ENCODE assay signal across 8 cellular contexts in the genomic region with DNA sequence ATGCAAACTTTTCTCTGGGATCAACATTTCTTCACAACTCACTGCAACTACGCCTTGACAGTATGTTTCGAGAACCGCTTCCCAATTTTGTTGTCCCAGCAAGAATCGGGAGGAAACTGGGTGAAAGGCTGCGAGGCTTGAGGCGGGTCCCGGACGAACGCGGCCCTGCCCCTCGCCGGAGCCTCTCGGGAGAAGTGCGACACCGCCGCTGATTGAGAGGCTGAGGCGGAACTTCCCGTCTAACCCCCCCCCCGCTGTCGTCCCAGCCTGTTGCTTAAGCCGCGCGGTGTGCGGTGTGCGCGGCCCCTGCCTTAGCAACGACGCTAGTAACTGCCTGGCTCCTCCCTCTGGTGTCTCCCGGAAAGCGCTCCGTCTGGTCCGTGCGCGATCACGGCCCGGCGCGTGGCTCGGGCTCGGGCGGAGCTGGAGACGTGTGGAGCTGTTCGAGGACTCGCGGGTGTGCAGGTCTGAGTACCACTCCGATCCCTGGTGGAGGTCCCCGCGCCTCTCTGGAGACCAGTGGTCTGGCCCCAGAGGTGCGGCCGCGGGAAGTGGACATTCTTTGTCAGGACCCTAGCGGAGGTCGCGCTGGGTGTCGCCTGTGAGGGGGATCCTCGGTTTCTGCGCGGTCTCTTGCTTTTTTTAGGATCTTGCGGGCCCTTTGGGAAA. TPM values are rescaled to one million over a fixed set of nuclear protein-coding genes. Genes with fewer than 3 reads are reported as not detected.
A peak's percentile ranks its signal among the peaks of the same experiment; 100 is the strongest.
DNase-seq lines count a peak whose midpoint lies in the region; ATAC-seq and TF ChIP-seq lines count a peak whose summit lies in the region.

Gene DTWD1 (plus strand): TSS at position 391 of the 669 bp plus-strand sequence. CDS start 4,120 bp downstream, outside the sequence.
Gene FAM227B (minus strand): TSS at position 161 of the 669 bp plus-strand sequence. CDS start 5,647 bp downstream, outside the sequence.

- H3K9me3 Mint-ChIP-seq in activated T-cell treated with anti-CD3 and anti-CD28 coated beads, Interleukin-2, amount 50 U/mL, for 4 hours: peaks cover 7% of the 10 kb centered on the region

- H3K27ac ChIP-seq in PC-9: peak within 1 kb of the TSS; percentile 75
- peak within 1 kb of the TSS; percentile 87 to 91 (median 88) for H3K27ac ChIP-seq in esophagus muscularis mucosa (replicated peaks in 1 of 4)
- H3K27ac ChIP-seq in muscle layer of duodenum (ENCODE audit: low read length): peak within 1 kb of the TSS; percentile 99

- peaks cover 27% of the 10 kb centered on the region for H3K79me2 ChIP-seq in PC-9 (ENCODE audit: low read depth)

- H3K4me1 ChIP-seq in PC-9 (replicated peaks; ENCODE audit: insufficient read depth): peaks cover 13% of the 10 kb centered on the region
- peaks cover 11 to 46% (median 36%) of the 10 kb centered on the region in 4 donors for H3K4me1 ChIP-seq in esophagus muscularis mucosa
- H3K4me1 ChIP-seq in muscle layer of duodenum (ENCODE audit: control insufficient read depth in 1 of 2, insufficient read depth in 2 of 2, low read length in 2 of 2): peaks cover 0 to 18% of the 10 kb centered on the region in 2 donors

- H3K27me3 ChIP-seq in PC-9 (ENCODE audit: insufficient read depth, low read depth) (no peaks in the 10 kb centered on the region), esophagus muscularis mucosa (no peaks in the 10 kb centered on the region), muscle layer of duodenum (ENCODE audit: low read depth, low read length) (no peaks in the 10 kb centered on the region)

- H2AFZ ChIP-seq in PC-9: peak within 1 kb of the TSS; percentile 99

- no peaks in the 10 kb centered on the region; the same call in 1 of the 2 replicates for H3K9me2 ChIP-seq in PC-9 (ENCODE audit: insufficient read depth)

- TF ChIP-seq CTCF in PC-9 (conservative IDR thresholded peaks at IDR 0.05) (no peak), esophagus muscularis mucosa (IDR thresholded peaks at IDR 0.05) (peak in 2 of 3 experiments; percentile 9 to 23)

- no peaks in the 10 kb centered on the region for H3K27me3 Mint-ChIP-seq in activated T-cell treated with anti-CD3 and anti-CD28 coated beads, Interleukin-2, amount 50 U/mL, for 4 hours (ENCODE audit: low read depth)

- H3K4me2 ChIP-seq in PC-9: peak within 1 kb of the TSS; percentile 86

- WGBS in esophagus muscularis mucosa: under 1% methylated on average over 21 of the region's 59 CpGs

- H3K4me3 Mint-ChIP-seq in activated T-cell treated with anti-CD3 and anti-CD28 coated beads, Interleukin-2, amount 50 U/mL, for 4 hours: peak within 1 kb of the TSS; percentile 88

- DNase-seq in DMS53 treated with DMSO at 0.1 percent for 48 hours (lab: John Stamatoyannopoulos, UW; ENCODE audit: unreplicated experiment) (peak; percentile 88), KBM-7 (peak; percentile 99), PC-9 (peak; percentile 86 to 88), esophagus muscularis mucosa (ENCODE audit: extremely low spot score) (peak; percentile 98)
- peak; percentile 90 for DNase-seq in activated T-cell treated with anti-CD3 and anti-CD28 coated beads, Interleukin-2, amount 50 U/mL, for 4 hours
- peak; percentile 81 for DNase-seq in stimulated activated CD8-positive, alpha-beta memory T cell treated with anti-CD3 and anti-CD28 coated beads, Interleukin-7, amount 100 ng/mL, for 24 hours (ENCODE audit: low read depth)

- H3K36me3 Mint-ChIP-seq in activated T-cell treated with anti-CD3 and anti-CD28 coated beads, Interleukin-2, amount 50 U/mL, for 4 hours (ENCODE audit: insufficient read depth): peaks cover 25% of the 10 kb centered on the region

- H4K20me1 ChIP-seq in PC-9 (ENCODE audit: insufficient read depth): no peaks in the 10 kb centered on the region

- in situ Hi-C loops in KBM-7 (cut with MboI; ENCODE audit: low pct_unique_long_range_greater_than_20kb, low sequenced_read_pairs): no loop called here

- intact Hi-C loops in PC-9 (cut with micrococcal nuclease; ENCODE audit: unreplicated experiment): loop anchor here (10.0 kb wide), 1 partner anchor 466 kb away; the partner anchor contains the start of gene COPS2
- intact Hi-C loops in esophagus muscularis mucosa (cut with DNase I): loop anchor here (5.0 to 10.0 kb wide), 3 partner anchors 183 to 514 kb away; no protein-coding TSS in a partner anchor

- POLR2A ChIA-PET in PC-9 (lab: Charles Lee; ENCODE audit: unreplicated experiment): interaction anchor here (0.6 kb wide), 1 partner anchor 575 kb away, joined by 4 read pairs; no protein-coding TSS in a partner anchor

- TF ChIP-seq POLR2A in esophagus muscularis mucosa (IDR thresholded peaks at IDR 0.05; ENCODE audit: low read depth): peak; percentile 93

- peaks cover 35% of the 10 kb centered on the region for H3K4me1 Mint-ChIP-seq in activated T-cell treated with anti-CD3 and anti-CD28 coated beads, Interleukin-2, amount 50 U/mL, for 4 hours (ENCODE audit: low read depth)

- H3K4me3 ChIP-seq in PC-9 (peak within 1 kb of the TSS; percentile 98), esophagus muscularis mucosa (peak within 1 kb of the TSS; percentile 73 to 80 (median 75)), muscle layer of duodenum (ENCODE audit: low read depth in 1 of 2, low read length in 2 of 2) (peak within 1 kb of the TSS; percentile 81 to 91)

- H3K36me3 ChIP-seq in PC-9 (ENCODE audit: low read depth): peaks cover 12% of the 10 kb centered on the region
- H3K36me3 ChIP-seq in esophagus muscularis mucosa: peaks cover 0 to 11% (median 8%) of the 10 kb centered on the region in 4 donors
- peaks cover 4 to 9% of the 10 kb centered on the region in 2 donors for H3K36me3 ChIP-seq in muscle layer of duodenum (ENCODE audit: control insufficient read depth in 1 of 2, insufficient read depth in 2 of 2, low read length in 2 of 2)

- CTCF ChIA-PET in PC-9 (lab: Charles Lee): interaction anchor here (0.7 kb wide), 1 partner anchor 754 kb away, joined by 17 read pairs; no protein-coding TSS in a partner anchor

- BruUV-seq in PC-9 (replicated peaks; lab: Mats Ljungman, UMichigan): no TSS peak

- H3F3A ChIP-seq in PC-9 (ENCODE audit: insufficient read depth, low read depth): peaks cover 13% of the 10 kb centered on the region; the same call in 1 of the 2 replicates

- ATAC-seq in GM21723 (IDR thresholded peaks at IDR 0.05; ENCODE audit: unreplicated experiment): peak; percentile 98
- ATAC-seq in activated T-cell treated with anti-CD3 and anti-CD28 coated beads, Interleukin-2, amount 50 U/mL, for 4 hours: peak; percentile 99

- TF ChIP-seq EP300 in esophagus muscularis mucosa (IDR thresholded peaks at IDR 0.05): no peak

- H3K9me3 ChIP-seq in PC-9 (ENCODE audit: insufficient read depth, low read depth): peaks cover 4% of the 10 kb centered on the region
- H3K9me3 ChIP-seq in esophagus muscularis mucosa: peaks cover 2 to 7% (median 5%) of the 10 kb centered on the region in 4 donors
- H3K9me3 ChIP-seq in muscle layer of duodenum (ENCODE audit: control insufficient read depth in 1 of 2, low read length in 2 of 2): peaks cover 4 to 5% of the 10 kb centered on the region in 2 donors

RNA-seq across cellular contexts. Expression of gene DTWD1, which starts in this region (rescaled TPM):
- total RNA-seq in PC-9 (2021): 21.1 and 24.5 TPM in 2 replicates
- total RNA-seq in activated T-cell treated with anti-CD3 and anti-CD28 coated beads, Interleukin-2, amount 50 U/mL, for 4 hours: 10 to 100 TPM; 22.3 to 26.2 (median 23.5) TPM
- 10 to 100 TPM; 21.0 to 35.3 (median 27.8) TPM for total RNA-seq in esophagus muscularis mucosa

RNA-seq across cellular contexts. Expression of gene FAM227B, which starts in this region (rescaled TPM):
- total RNA-seq in PC-9 (2021) (1.4 and 3.3 TPM in 2 replicates), esophagus muscularis mucosa (10 to 100 TPM in 2 of 4 donors, 1 to 10 TPM in 2; 5.8 to 13.7 (median 10.3) TPM)
- total RNA-seq in activated T-cell treated with anti-CD3 and anti-CD28 coated beads, Interleukin-2, amount 50 U/mL, for 4 hours: 1 to 10 TPM; 1.3 to 2.4 (median 1.6) TPM

Comparison
In these comparisons a context has a peak if more than half of its experiments do, and no peak if none do; other contexts are left out.
1. Peak in every context shown above with its lines: DNase-seq, ATAC-seq, H3K4me3 ChIP-seq and H3K27ac ChIP-seq.